9 cellular contexts compared by ENCODE assay signal in genomic region chr12:93766802-93767523, GRCh38.
DNase-seq lines count a peak whose midpoint lies in the region; ATAC-seq, FAIRE-seq and TF ChIP-seq lines count a peak whose summit lies in the region.
"Had no signal": no experiment of that assay in that cellular context is flagged by ENCODE, and none has a peak within 500 bp of the region (broad histone marks: within the 10 kb centered on the region; RNA-seq: fewer than 3 reads in every experiment).

No MANE protein-coding gene starts in this region.

- ATAC-seq in K562: peak; percentile 62
- ATAC-seq in stimulated activated naive CD8-positive, alpha-beta T cell treated with anti-CD3 and anti-CD28 coated beads, Interleukin-15, amount 100 ng/mL, for 72 hours: peak; percentile 89
- ATAC-seq in GM19035 (IDR thresholded peaks at IDR 0.05; ENCODE audit: unreplicated experiment): no peak

- no peak overlapping the region for H3K4me2 ChIP-seq in K562 (ENCODE audit: insufficient read depth, low read length)

- H2AFZ ChIP-seq in ACC112 (ENCODE audit: low read length, unreplicated experiment) (peak overlapping the region; percentile 70), K562 (ENCODE audit: low read depth, low read length) (0 out of 2 replicates have a peak overlapping the region, but pooled peaks have one; percentile 3)

- no peaks in the 10 kb centered on the region for H3K36me3 ChIP-seq in ACC112 (ENCODE audit: insufficient read depth, low read length)
- no peaks in the 10 kb centered on the region for H3K36me3 ChIP-seq in K562 (ENCODE audit: control insufficient read depth, insufficient read depth, low read length)

- H3K9me1 ChIP-seq in K562 (ENCODE audit: control insufficient read depth, insufficient read depth, low read length): no peaks in the 10 kb centered on the region

- TF ChIP-seq EP300 in K562 (IDR thresholded peaks at IDR 0.05; ENCODE audit: low read length): no peak

- H3K9me3 ChIP-seq in K562 (replicated peaks; ENCODE audit: control insufficient read depth, insufficient read depth, low read depth, low read length): no peaks in the 10 kb centered on the region

- H3K4me1 Mint-ChIP-seq in stimulated activated naive CD8-positive, alpha-beta T cell treated with anti-CD3 and anti-CD28 coated beads, Interleukin-15, amount 100 ng/mL, for 72 hours: peaks cover 45% of the 10 kb centered on the region

- peak overlapping the region in 1 of 2 donors; percentile 26 for H3K4me3 Mint-ChIP-seq in stimulated activated naive CD8-positive, alpha-beta T cell treated with anti-CD3 and anti-CD28 coated beads, Interleukin-15, amount 100 ng/mL, for 72 hours

- FAIRE-seq in K562 (lab: Jason Lieb, UNC): peak; percentile 77

- POLR2A ChIA-PET in K562 (lab: Yijun Ruan, JAX): interaction anchor here (1.0 to 1.6 kb wide), 2 partner anchors 22 to 195 kb away, joined by 3 read pairs; partner anchors contain the start of gene SOCS2

- peak; percentile 51 for DNase-seq in NOMO-1 treated with dmso at 0.1 percent for 144 hours (lab: John Stamatoyannopoulos, UW; ENCODE audit: unreplicated experiment)
- DNase-seq in K562 (ENCODE audit: extremely low read depth in 1 of 4, low spot score in 3 of 4): peak in 1 of 4 experiments; percentile 61
- DNase-seq in iris pigment epithelial cell (ENCODE audit: low read depth): peak; percentile 81
- DNase-seq in stimulated activated naive CD8-positive, alpha-beta T cell treated with anti-CD3 and anti-CD28 coated beads, Interleukin-15, amount 100 ng/mL, for 72 hours: peak; percentile 22 to 29
- no peak for DNase-seq in germinal center (ENCODE audit: low spot score)

- H3K27ac ChIP-seq in ACC112 (ENCODE audit: low read depth, low read length): no peak overlapping the region
- no peak overlapping the region for H3K27ac ChIP-seq in K562 (ENCODE audit: extremely low read depth, low read depth, low read length)
- H3K27ac ChIP-seq: epithelial cell of prostate had no signal

- no peaks in the 10 kb centered on the region for H3K79me2 ChIP-seq in ACC112 (ENCODE audit: control insufficient read depth, insufficient read depth, low read length, unreplicated experiment)
- peaks cover 14% of the 10 kb centered on the region; the same call in 2 of the 3 replicates for H3K79me2 ChIP-seq in K562 (ENCODE audit: control insufficient read depth, insufficient read depth, low read length)

- in situ Hi-C loops in K562 (cut with MboI): loop anchor here (10.0 kb wide), 1 partner anchor 262 kb away; no protein-coding TSS in a partner anchor

- no peak for TF ChIP-seq POLR2A in K562 (conservative IDR thresholded peaks at IDR 0.05)

- H3K4me3 ChIP-seq in ACC112 (ENCODE audit: low read depth, low read length) (peak overlapping the region; percentile 44; the same call in 1 of the 2 replicates), GM12875 (ENCODE audit: low read depth, low read length) (no peak overlapping the region), K562 (no peak overlapping the region)

- H3K27me3 ChIP-seq in ACC112 (ENCODE audit: insufficient read depth, low read length): no peaks in the 10 kb centered on the region
- no peaks in the 10 kb centered on the region for H3K27me3 ChIP-seq in K562 (ENCODE audit: control insufficient read depth in 2 of 2, insufficient read depth in 2 of 2, low read length in 2 of 2)

- TF ChIP-seq CTCF in GM12875 (IDR thresholded peaks at IDR 0.05; ENCODE audit: borderline replicate concordance, insufficient read depth, low read depth, low read length): peak; percentile 33; the same call in 1 of the 2 replicates
- TF ChIP-seq CTCF in K562 (IDR thresholded peaks at IDR 0.05 in 2 of 3, conservative IDR thresholded peaks at IDR 0.05 in 1 of 3; ENCODE audit: insufficient read depth in 2 of 3, low read depth in 1 of 3, low read length in 3 of 3): peak; percentile 51 to 78 (median 61); a peak in 5 of 6 replicates

- no peaks in the 10 kb centered on the region for H4K20me1 ChIP-seq in K562 (replicated peaks; ENCODE audit: control insufficient read depth, insufficient read depth, low read length)

- CTCF ChIA-PET in K562 (lab: Yijun Ruan, JAX; ENCODE audit: low intra/inter-chr PET ratio): interaction anchor here (0.7 to 1.2 kb wide), 3 partner anchors 212 to 335 kb away, joined by 3 to 5 read pairs (median 4); no protein-coding TSS in a partner anchor

- peaks cover 25% of the 10 kb centered on the region for H3K4me1 ChIP-seq in ACC112 (ENCODE audit: control insufficient read depth, insufficient read depth, low read length, unreplicated experiment)
- peaks cover 4 to 28% of the 10 kb centered on the region in 2 experiments; a peak in 4 of 5 replicates for H3K4me1 ChIP-seq in K562 (replicated peaks in 1 of 2; ENCODE audit: control insufficient read depth in 2 of 2, insufficient read depth in 2 of 2, low read length in 2 of 2)

- WGBS in K562 (ENCODE audit: insufficient coverage, low coverage, missing lambda C conversion rate): 36% methylated on average over 6 of the region's 6 CpGs

- intact Hi-C loops in K562 (cut with micrococcal nuclease): loop anchor here (1.0 to 10.0 kb wide), 4 partner anchors 35 to 782 kb away; no protein-coding TSS in a partner anchor

- no peak overlapping the region for H3K27ac Mint-ChIP-seq in stimulated activated naive CD8-positive, alpha-beta T cell treated with anti-CD3 and anti-CD28 coated beads, Interleukin-15, amount 100 ng/mL, for 72 hours

- H3K9me3 Mint-ChIP-seq in stimulated activated naive CD8-positive, alpha-beta T cell treated with anti-CD3 and anti-CD28 coated beads, Interleukin-15, amount 100 ng/mL, for 72 hours: peaks cover 0 to 6% of the 10 kb centered on the region in 2 donors

- no peaks in the 10 kb centered on the region for H3K27me3 Mint-ChIP-seq in stimulated activated naive CD8-positive, alpha-beta T cell treated with anti-CD3 and anti-CD28 coated beads, Interleukin-15, amount 100 ng/mL, for 72 hours

- BruUV-seq in K562 (replicated peaks; lab: Mats Ljungman, UMichigan): no TSS peak

- peak; percentile 90 to 93 for TF ChIP-seq RAD21 in K562 (CRISPR knock-in tag; conservative IDR thresholded peaks at IDR 0.05 in 1 of 2, IDR thresholded peaks at IDR 0.05 in 1 of 2)

- H3K9ac ChIP-seq in K562 (ENCODE audit: insufficient read depth in 1 of 2, low read depth in 2 of 2, low read length in 2 of 2): no peak overlapping the region

TF ChIP-seq in K562, 482 proteins besides CTCF, POLR2A, EP300 and RAD21 (continues in another document):
- TF ChIP-seq HMGN3 (IDR thresholded peaks at IDR 0.05; ENCODE audit: borderline replicate concordance, extremely low read depth, insufficient read length, low read depth, low read length) (no peak), SOX6 (IDR thresholded peaks at IDR 0.05) (no peak), MAZ (CRISPR knock-in tag; conservative IDR thresholded peaks at IDR 0.05 in 1 of 2, IDR thresholded peaks at IDR 0.05 in 1 of 2) (peak in 1 of 2 experiments; percentile 43; a peak in 2 of 4 replicates), ATF7 (IDR thresholded peaks at IDR 0.05) (0 out of 2 replicates have a peak, but pooled peaks have one; percentile 11), SMC3 (conservative IDR thresholded peaks at IDR 0.05; ENCODE audit: insufficient read depth, low read depth, low read length) (peak; percentile 43; the same call in 1 of the 2 replicates), CC2D1A (IDR thresholded peaks at IDR 0.05) (0 out of 2 replicates have a peak, but pooled peaks have one; percentile 43), TCF3 (CRISPR knock-in tag; IDR thresholded peaks at IDR 0.05) (0 out of 2 replicates have a peak, but pooled peaks have one; percentile 6), SMARCE1 (IDR thresholded peaks at IDR 0.05) (no peak), CTBP1 (IDR thresholded peaks at IDR 0.05; ENCODE audit: borderline replicate concordance) (0 out of 2 replicates have a peak, but pooled peaks have one; percentile 8), FOXK2 (conservative IDR thresholded peaks at IDR 0.05 in 1 of 2, IDR thresholded peaks at IDR 0.05 in 1 of 2; ENCODE audit: low read depth in 2 of 2) (peak; percentile 41 to 52; a peak in 3 of 4 replicates), ARNT (IDR thresholded peaks at IDR 0.05) (0 out of 4 replicates have a peak, but pooled peaks of 1 of the 2 experiments have one; percentile 31), MYNN (IDR thresholded peaks at IDR 0.05) (no peak), MYNN (CRISPR knock-in tag; IDR thresholded peaks at IDR 0.05) (no peak), PKNOX1 (IDR thresholded peaks at IDR 0.05) (no peak), JUNB (CRISPR knock-in tag; conservative IDR thresholded peaks at IDR 0.05) (no peak), DEAF1 (CRISPR knock-in tag; IDR thresholded peaks at IDR 0.05) (peak; percentile 79), TOE1 (IDR thresholded peaks at IDR 0.05; ENCODE audit: borderline replicate concordance) (no peak), TOE1 (CRISPR knock-in tag; IDR thresholded peaks at IDR 0.05; ENCODE audit: borderline replicate concordance, low read depth) (no peak), SRSF1 (IDR thresholded peaks at IDR 0.05; ENCODE audit: low read depth, low read length) (no peak), ZNF253 (CRISPR knock-in tag; conservative IDR thresholded peaks at IDR 0.05) (no peak), HDAC8 (tag; IDR thresholded peaks at IDR 0.05) (no peak)
